In genomic region chr12:19065223-19065622, GRCh38 we compare ENCODE assay signal across 22 cellular contexts.
"Had no signal": no experiment of that assay in that cellular context is flagged by ENCODE, and none has a peak within 500 bp of the region (broad histone marks: within the 10 kb centered on the region; RNA-seq: fewer than 3 reads in every experiment).

No MANE protein-coding gene starts in this region.

- H3K4me1 ChIP-seq: foreskin keratinocyte, heart left ventricle, left ventricle myocardium inferior, lower lobe of right lung, psoas muscle, spleen, tibial nerve, upper lobe of left lung had no signal

- DNase-seq: effector CD8-positive, alpha-beta T cell; foreskin keratinocyte; heart left ventricle; hippocampal formation; left cardiac atrium; left ventricle myocardium inferior; lower lobe of right lung; naive thymus-derived CD8-positive, alpha-beta T cell; nucleus accumbens; psoas muscle; right cardiac atrium; spleen; stimulated activated naive B cell treated with anti-CD40 and anti-IgM and Interleukin-4, amounts not matched to agents 10 μg/mL and 1 μg/mL and 100 μg/mL, for 72 hours; upper lobe of left lung had no signal

- H3K36me3 Mint-ChIP-seq: stimulated activated naive B cell treated with anti-CD40 and anti-IgM and Interleukin-4, amounts not matched to agents 10 μg/mL and 1 μg/mL and 100 μg/mL, for 72 hours had no signal

- H3K27me3 ChIP-seq: esophagus muscularis mucosa, foreskin keratinocyte, gastroesophageal sphincter, heart left ventricle, spleen, tibial nerve, upper lobe of left lung had no signal

- H3K4me3 Mint-ChIP-seq: dendritic cell treated with granulocyte-macrophage colony-stimulating factor and Interleukin-4, amounts not matched to agents 40 ng/mL and 50 ng/mL, for 4 days; naive thymus-derived CD8-positive, alpha-beta T cell; neural crest cell; stimulated activated naive B cell treated with anti-CD40 and anti-IgM and Interleukin-4, amounts not matched to agents 10 μg/mL and 1 μg/mL and 100 μg/mL, for 72 hours; stimulated activated naive CD8-positive, alpha-beta T cell treated with anti-CD3 and anti-CD28 coated beads, Interleukin-15, Interleukin-2, amounts not matched to agents 100 ng/mL and 50 ng/mL, for 24 hours had no signal

- H3K27ac Mint-ChIP-seq: dendritic cell treated with granulocyte-macrophage colony-stimulating factor and Interleukin-4, amounts not matched to agents 40 ng/mL and 50 ng/mL, for 4 days; naive thymus-derived CD8-positive, alpha-beta T cell; stimulated activated naive B cell treated with anti-CD40 and anti-IgM and Interleukin-4, amounts not matched to agents 10 μg/mL and 1 μg/mL and 100 μg/mL, for 72 hours; stimulated activated naive CD8-positive, alpha-beta T cell treated with anti-CD3 and anti-CD28 coated beads, Interleukin-15, Interleukin-2, amounts not matched to agents 100 ng/mL and 50 ng/mL, for 24 hours had no signal

- H3K27ac ChIP-seq: esophagus muscularis mucosa, foreskin keratinocyte, gastroesophageal sphincter, heart left ventricle, left ventricle myocardium inferior, lower lobe of right lung, psoas muscle, skin epidermis, spleen, thoracic aorta, tibial nerve, upper lobe of left lung had no signal

- H3K9me3 ChIP-seq: esophagus muscularis mucosa, gastroesophageal sphincter, left ventricle myocardium inferior, lower lobe of right lung, psoas muscle, spleen, thoracic aorta, tibial nerve, upper lobe of left lung had no signal

- H3K27me3 Mint-ChIP-seq: dendritic cell treated with granulocyte-macrophage colony-stimulating factor and Interleukin-4, amounts not matched to agents 40 ng/mL and 50 ng/mL, for 4 days; stimulated activated naive B cell treated with anti-CD40 and anti-IgM and Interleukin-4, amounts not matched to agents 10 μg/mL and 1 μg/mL and 100 μg/mL, for 72 hours; stimulated activated naive CD8-positive, alpha-beta T cell treated with anti-CD3 and anti-CD28 coated beads, Interleukin-15, Interleukin-2, amounts not matched to agents 100 ng/mL and 50 ng/mL, for 24 hours had no signal

- ATAC-seq: foreskin keratinocyte; gastroesophageal sphincter; heart left ventricle; left cardiac atrium; lower lobe of right lung; naive thymus-derived CD8-positive, alpha-beta T cell; psoas muscle; right cardiac atrium; stimulated activated naive B cell treated with anti-CD40 and anti-IgM and Interleukin-4, amounts not matched to agents 10 μg/mL and 1 μg/mL and 100 μg/mL, for 72 hours had no signal

- H3K4me3 ChIP-seq: esophagus muscularis mucosa, gastroesophageal sphincter, heart left ventricle, left ventricle myocardium inferior, lower lobe of right lung, psoas muscle, skin epidermis, spleen, thoracic aorta, tibial nerve, upper lobe of left lung had no signal

- H3K9me3 Mint-ChIP-seq: stimulated activated naive CD8-positive, alpha-beta T cell treated with anti-CD3 and anti-CD28 coated beads, Interleukin-15, Interleukin-2, amounts not matched to agents 100 ng/mL and 50 ng/mL, for 24 hours had no signal

- H3K4me1 Mint-ChIP-seq: naive thymus-derived CD8-positive, alpha-beta T cell; stimulated activated naive B cell treated with anti-CD40 and anti-IgM and Interleukin-4, amounts not matched to agents 10 μg/mL and 1 μg/mL and 100 μg/mL, for 72 hours had no signal

- H3K36me3 ChIP-seq: esophagus muscularis mucosa, gastroesophageal sphincter, heart left ventricle, left ventricle myocardium inferior, lower lobe of right lung, spleen, thoracic aorta, tibial nerve, upper lobe of left lung had no signal
